Comparison of ENCODE assay signal across 1 cellular context in the genomic region with DNA sequence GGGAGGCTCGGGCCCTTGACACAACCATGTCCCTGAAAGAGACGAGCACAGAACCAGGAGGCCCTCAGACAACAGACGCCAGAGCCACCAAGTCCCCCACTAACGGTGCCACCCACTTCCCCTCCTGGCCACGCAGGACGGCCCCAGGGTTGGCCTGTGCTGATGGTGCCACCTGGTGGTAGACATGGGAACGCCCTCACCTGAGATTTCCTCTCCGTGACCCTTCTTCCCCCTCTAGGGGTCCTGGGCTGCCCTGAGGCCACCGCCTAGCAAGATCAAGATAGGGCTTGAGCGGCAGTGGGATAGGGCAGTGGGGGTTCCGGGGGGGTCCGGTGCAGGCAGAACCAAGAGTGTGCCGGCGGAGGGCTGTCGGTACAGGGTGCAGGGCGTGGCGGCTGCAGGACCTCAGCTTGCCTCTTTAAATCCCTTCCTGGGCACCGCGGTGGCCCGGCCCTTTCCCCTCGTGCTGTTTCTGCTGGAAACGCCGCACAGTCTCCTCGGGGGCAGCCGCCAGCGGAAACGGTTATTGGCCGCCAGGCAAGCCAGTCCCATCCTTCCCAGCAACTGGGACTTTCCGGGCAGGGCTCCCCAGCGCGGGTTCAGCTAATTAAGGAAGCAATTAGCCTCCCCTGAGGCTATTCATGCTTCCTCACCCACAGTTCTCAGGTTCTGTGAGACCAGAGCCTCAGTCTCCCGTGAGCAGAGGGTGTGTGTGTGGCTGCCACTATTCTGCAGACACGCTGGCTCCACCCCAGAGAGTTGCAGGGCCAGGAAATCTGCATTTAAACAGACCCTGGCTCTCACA.
A peak's percentile ranks its signal among the peaks of the same experiment; 100 is the strongest.
TF ChIP-seq lines count a peak whose summit lies in the region.

No MANE protein-coding gene starts in this region.

TF ChIP-seq in K562, 482 proteins besides CTCF, POLR2A, EP300 and RAD21 (continued from another document and continues in another):
- TF ChIP-seq SIRT6 (IDR thresholded peaks at IDR 0.05; ENCODE audit: low read depth, low read length) (no peak), PRMT5 (CRISPR knock-in tag; IDR thresholded peaks at IDR 0.05) (no peak), ETV1 (tag; conservative IDR thresholded peaks at IDR 0.05; ENCODE audit: low read depth) (no peak), TEAD1 (CRISPR knock-in tag; IDR thresholded peaks at IDR 0.05) (peak in 1 of 2 experiments; percentile 86; a peak in 2 of 4 replicates), POLR2B (IDR thresholded peaks at IDR 0.05; ENCODE audit: low read depth, partially characterized antibody) (no peak), MTF1 (CRISPR knock-in tag; IDR thresholded peaks at IDR 0.05; ENCODE audit: borderline replicate concordance) (no peak), ZNF778 (CRISPR knock-in tag; IDR thresholded peaks at IDR 0.05) (no peak), HNRNPH1 (optimal IDR thresholded peaks at IDR 0.05; ENCODE audit: low read depth, low read length) (no peak), HDAC2 (IDR thresholded peaks at IDR 0.05) (no peak), HDAC1 (IDR thresholded peaks at IDR 0.05) (no peak), ZNF764 (CRISPR knock-in tag; IDR thresholded peaks at IDR 0.05; ENCODE audit: low read depth) (no peak), CREM (IDR thresholded peaks at IDR 0.05; ENCODE audit: low read depth) (0 out of 2 replicates have a peak, but pooled peaks have one; percentile 34), ZC3H4 (CRISPR knock-in tag; IDR thresholded peaks at IDR 0.05; ENCODE audit: borderline replicate concordance) (no peak), ZNF717 (CRISPR knock-in tag; IDR thresholded peaks at IDR 0.05) (no peak), THRAP3 (IDR thresholded peaks at IDR 0.05; ENCODE audit: borderline replicate concordance) (no peak), TBP (optimal IDR thresholded peaks at IDR 0.05; ENCODE audit: low read depth, low read length) (no peak), NFRKB (IDR thresholded peaks at IDR 0.05; ENCODE audit: low read depth) (no peak), ZNF316 (IDR thresholded peaks at IDR 0.05) (no peak), EP400 (IDR thresholded peaks at IDR 0.05) (0 out of 2 replicates have a peak, but pooled peaks have one; percentile 16), ZBTB7A (IDR thresholded peaks at IDR 0.05; ENCODE audit: borderline replicate concordance, control insufficient read depth, low read depth, low read length) (peak; percentile 85), MYNN (IDR thresholded peaks at IDR 0.05) (no peak), MYNN (CRISPR knock-in tag; IDR thresholded peaks at IDR 0.05) (no peak), SAFB (IDR thresholded peaks at IDR 0.05; ENCODE audit: borderline replicate concordance, low read depth, low read length) (peak; percentile 53; the same call in 1 of the 2 replicates), KHSRP (IDR thresholded peaks at IDR 0.05) (no peak), ZNF134 (CRISPR knock-in tag; conservative IDR thresholded peaks at IDR 0.05) (no peak), RFX5 (IDR thresholded peaks at IDR 0.05; ENCODE audit: low read depth, low read length) (no peak), NELFE (IDR thresholded peaks at IDR 0.05; ENCODE audit: insufficient read depth, insufficient read length) (no peak), HMG20B (CRISPR knock-in tag; IDR thresholded peaks at IDR 0.05) (no peak), SREBF1 (IDR thresholded peaks at IDR 0.05; ENCODE audit: borderline replicate concordance, low read depth, low read length) (no peak), ZNF217 (CRISPR knock-in tag; IDR thresholded peaks at IDR 0.05) (no peak), KAT8 (IDR thresholded peaks at IDR 0.05; ENCODE audit: low read depth) (no peak), RCOR1 (IDR thresholded peaks at IDR 0.05; ENCODE audit: borderline replicate concordance in 1 of 2, low read depth in 2 of 2, low read length in 2 of 2) (no peak), ZNF197 (CRISPR knock-in tag; IDR thresholded peaks at IDR 0.05; ENCODE audit: low read depth) (no peak), ETS2 (tag; IDR thresholded peaks at IDR 0.05; ENCODE audit: borderline replicate concordance, poor library complexity, severe bottlenecking) (no peak), CTBP1 (IDR thresholded peaks at IDR 0.05; ENCODE audit: borderline replicate concordance) (peak; percentile 71; the same call in 1 of the 2 replicates), SNRNP70 (optimal IDR thresholded peaks at IDR 0.05; ENCODE audit: low read depth, low read length) (no peak), PHB2 (IDR thresholded peaks at IDR 0.05; ENCODE audit: low read depth) (no peak), ZNF140 (CRISPR knock-in tag; IDR thresholded peaks at IDR 0.05) (no peak)
- TF ChIP-seq, protein P1, sequence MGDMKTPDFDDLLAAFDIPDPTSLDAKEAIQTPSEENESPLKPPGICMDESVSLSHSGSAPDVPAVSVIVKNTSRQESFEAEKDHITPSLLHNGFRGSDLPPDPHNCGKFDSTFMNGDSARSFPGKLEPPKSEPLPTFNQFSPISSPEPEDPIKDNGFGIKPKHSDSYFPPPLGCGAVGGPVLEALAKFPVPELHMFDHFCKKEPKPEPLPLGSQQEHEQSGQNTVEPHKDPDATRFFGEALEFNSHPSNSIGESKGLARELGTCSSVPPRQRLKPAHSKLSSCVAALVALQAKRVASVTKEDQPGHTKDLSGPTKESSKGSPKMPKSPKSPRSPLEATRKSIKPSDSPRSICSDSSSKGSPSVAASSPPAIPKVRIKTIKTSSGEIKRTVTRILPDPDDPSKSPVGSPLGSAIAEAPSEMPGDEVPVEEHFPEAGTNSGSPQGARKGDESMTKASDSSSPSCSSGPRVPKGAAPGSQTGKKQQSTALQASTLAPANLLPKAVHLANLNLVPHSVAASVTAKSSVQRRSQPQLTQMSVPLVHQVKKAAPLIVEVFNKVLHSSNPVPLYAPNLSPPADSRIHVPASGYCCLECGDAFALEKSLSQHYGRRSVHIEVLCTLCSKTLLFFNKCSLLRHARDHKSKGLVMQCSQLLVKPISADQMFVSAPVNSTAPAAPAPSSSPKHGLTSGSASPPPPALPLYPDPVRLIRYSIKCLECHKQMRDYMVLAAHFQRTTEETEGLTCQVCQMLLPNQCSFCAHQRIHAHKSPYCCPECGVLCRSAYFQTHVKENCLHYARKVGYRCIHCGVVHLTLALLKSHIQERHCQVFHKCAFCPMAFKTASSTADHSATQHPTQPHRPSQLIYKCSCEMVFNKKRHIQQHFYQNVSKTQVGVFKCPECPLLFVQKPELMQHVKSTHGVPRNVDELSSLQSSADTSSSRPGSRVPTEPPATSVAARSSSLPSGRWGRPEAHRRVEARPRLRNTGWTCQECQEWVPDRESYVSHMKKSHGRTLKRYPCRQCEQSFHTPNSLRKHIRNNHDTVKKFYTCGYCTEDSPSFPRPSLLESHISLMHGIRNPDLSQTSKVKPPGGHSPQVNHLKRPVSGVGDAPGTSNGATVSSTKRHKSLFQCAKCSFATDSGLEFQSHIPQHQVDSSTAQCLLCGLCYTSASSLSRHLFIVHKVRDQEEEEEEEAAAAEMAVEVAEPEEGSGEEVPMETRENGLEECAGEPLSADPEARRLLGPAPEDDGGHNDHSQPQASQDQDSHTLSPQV (IDR thresholded peaks at IDR 0.05): no peak
- TF ChIP-seq, protein P2, sequence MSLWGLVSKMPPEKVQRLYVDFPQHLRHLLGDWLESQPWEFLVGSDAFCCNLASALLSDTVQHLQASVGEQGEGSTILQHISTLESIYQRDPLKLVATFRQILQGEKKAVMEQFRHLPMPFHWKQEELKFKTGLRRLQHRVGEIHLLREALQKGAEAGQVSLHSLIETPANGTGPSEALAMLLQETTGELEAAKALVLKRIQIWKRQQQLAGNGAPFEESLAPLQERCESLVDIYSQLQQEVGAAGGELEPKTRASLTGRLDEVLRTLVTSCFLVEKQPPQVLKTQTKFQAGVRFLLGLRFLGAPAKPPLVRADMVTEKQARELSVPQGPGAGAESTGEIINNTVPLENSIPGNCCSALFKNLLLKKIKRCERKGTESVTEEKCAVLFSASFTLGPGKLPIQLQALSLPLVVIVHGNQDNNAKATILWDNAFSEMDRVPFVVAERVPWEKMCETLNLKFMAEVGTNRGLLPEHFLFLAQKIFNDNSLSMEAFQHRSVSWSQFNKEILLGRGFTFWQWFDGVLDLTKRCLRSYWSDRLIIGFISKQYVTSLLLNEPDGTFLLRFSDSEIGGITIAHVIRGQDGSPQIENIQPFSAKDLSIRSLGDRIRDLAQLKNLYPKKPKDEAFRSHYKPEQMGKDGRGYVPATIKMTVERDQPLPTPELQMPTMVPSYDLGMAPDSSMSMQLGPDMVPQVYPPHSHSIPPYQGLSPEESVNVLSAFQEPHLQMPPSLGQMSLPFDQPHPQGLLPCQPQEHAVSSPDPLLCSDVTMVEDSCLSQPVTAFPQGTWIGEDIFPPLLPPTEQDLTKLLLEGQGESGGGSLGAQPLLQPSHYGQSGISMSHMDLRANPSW (CRISPR knock-in tag; IDR thresholded peaks at IDR 0.05): no peak
- TF ChIP-seq, protein P3, sequence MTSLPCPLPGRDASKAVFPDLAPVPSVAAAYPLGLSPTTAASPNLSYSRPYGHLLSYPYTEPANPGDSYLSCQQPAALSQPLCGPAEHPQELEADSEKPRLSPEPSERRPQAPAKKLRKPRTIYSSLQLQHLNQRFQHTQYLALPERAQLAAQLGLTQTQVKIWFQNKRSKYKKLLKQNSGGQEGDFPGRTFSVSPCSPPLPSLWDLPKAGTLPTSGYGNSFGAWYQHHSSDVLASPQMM (CRISPR knock-in tag; IDR thresholded peaks at IDR 0.05): no peak
- TF ChIP-seq, protein P4, sequence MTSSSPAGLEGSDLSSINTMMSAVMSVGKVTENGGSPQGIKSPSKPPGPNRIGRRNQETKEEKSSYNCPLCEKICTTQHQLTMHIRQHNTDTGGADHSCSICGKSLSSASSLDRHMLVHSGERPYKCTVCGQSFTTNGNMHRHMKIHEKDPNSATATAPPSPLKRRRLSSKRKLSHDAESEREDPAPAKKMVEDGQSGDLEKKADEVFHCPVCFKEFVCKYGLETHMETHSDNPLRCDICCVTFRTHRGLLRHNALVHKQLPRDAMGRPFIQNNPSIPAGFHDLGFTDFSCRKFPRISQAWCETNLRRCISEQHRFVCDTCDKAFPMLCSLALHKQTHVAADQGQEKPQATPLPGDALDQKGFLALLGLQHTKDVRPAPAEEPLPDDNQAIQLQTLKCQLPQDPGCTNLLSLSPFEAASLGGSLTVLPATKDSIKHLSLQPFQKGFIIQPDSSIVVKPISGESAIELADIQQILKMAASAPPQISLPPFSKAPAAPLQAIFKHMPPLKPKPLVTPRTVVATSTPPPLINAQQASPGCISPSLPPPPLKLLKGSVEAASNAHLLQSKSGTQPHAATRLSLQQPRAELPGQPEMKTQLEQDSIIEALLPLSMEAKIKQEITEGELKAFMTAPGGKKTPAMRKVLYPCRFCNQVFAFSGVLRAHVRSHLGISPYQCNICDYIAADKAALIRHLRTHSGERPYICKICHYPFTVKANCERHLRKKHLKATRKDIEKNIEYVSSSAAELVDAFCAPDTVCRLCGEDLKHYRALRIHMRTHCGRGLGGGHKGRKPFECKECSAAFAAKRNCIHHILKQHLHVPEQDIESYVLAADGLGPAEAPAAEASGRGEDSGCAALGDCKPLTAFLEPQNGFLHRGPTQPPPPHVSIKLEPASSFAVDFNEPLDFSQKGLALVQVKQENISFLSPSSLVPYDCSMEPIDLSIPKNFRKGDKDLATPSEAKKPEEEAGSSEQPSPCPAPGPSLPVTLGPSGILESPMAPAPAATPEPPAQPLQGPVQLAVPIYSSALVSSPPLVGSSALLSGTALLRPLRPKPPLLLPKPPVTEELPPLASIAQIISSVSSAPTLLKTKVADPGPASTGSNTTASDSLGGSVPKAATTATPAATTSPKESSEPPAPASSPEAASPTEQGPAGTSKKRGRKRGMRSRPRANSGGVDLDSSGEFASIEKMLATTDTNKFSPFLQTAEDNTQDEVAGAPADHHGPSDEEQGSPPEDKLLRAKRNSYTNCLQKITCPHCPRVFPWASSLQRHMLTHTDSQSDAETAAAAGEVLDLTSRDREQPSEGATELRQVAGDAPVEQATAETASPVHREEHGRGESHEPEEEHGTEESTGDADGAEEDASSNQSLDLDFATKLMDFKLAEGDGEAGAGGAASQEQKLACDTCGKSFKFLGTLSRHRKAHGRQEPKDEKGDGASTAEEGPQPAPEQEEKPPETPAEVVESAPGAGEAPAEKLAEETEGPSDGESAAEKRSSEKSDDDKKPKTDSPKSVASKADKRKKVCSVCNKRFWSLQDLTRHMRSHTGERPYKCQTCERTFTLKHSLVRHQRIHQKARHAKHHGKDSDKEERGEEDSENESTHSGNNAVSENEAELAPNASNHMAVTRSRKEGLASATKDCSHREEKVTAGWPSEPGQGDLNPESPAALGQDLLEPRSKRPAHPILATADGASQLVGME (CRISPR knock-in tag; IDR thresholded peaks at IDR 0.05): no peak
- TF ChIP-seq, protein P5, sequence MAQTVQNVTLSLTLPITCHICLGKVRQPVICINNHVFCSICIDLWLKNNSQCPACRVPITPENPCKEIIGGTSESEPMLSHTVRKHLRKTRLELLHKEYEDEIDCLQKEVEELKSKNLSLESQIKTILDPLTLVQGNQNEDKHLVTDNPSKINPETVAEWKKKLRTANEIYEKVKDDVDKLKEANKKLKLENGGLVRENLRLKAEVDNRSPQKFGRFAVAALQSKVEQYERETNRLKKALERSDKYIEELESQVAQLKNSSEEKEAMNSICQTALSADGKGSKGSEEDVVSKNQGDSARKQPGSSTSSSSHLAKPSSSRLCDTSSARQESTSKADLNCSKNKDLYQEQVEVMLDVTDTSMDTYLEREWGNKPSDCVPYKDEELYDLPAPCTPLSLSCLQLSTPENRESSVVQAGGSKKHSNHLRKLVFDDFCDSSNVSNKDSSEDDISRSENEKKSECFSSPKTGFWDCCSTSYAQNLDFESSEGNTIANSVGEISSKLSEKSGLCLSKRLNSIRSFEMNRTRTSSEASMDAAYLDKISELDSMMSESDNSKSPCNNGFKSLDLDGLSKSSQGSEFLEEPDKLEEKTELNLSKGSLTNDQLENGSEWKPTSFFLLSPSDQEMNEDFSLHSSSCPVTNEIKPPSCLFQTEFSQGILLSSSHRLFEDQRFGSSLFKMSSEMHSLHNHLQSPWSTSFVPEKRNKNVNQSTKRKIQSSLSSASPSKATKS (CRISPR knock-in tag; IDR thresholded peaks at IDR 0.05): no peak
- TF ChIP-seq, protein P6, sequence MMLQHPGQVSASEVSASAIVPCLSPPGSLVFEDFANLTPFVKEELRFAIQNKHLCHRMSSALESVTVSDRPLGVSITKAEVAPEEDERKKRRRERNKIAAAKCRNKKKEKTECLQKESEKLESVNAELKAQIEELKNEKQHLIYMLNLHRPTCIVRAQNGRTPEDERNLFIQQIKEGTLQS (IDR thresholded peaks at IDR 0.05): no peak
- TF ChIP-seq, protein P6 (CRISPR knock-in tag; conservative IDR thresholded peaks at IDR 0.05): no peak
- TF ChIP-seq, protein P7, sequence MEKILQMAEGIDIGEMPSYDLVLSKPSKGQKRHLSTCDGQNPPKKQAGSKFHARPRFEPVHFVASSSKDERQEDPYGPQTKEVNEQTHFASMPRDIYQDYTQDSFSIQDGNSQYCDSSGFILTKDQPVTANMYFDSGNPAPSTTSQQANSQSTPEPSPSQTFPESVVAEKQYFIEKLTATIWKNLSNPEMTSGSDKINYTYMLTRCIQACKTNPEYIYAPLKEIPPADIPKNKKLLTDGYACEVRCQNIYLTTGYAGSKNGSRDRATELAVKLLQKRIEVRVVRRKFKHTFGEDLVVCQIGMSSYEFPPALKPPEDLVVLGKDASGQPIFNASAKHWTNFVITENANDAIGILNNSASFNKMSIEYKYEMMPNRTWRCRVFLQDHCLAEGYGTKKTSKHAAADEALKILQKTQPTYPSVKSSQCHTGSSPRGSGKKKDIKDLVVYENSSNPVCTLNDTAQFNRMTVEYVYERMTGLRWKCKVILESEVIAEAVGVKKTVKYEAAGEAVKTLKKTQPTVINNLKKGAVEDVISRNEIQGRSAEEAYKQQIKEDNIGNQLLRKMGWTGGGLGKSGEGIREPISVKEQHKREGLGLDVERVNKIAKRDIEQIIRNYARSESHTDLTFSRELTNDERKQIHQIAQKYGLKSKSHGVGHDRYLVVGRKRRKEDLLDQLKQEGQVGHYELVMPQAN (IDR thresholded peaks at IDR 0.05; ENCODE audit: borderline replicate concordance): no peak
